ENCODE assay signal across 12 cellular contexts in genomic region chr18:70044626-70045025, GRCh38.
DNase-seq lines count a peak whose midpoint lies in the region; ATAC-seq and TF ChIP-seq lines count a peak whose summit lies in the region.
"Had no signal": no experiment of that assay in that cellular context is flagged by ENCODE, and none has a peak within 500 bp of the region (broad histone marks: within the 10 kb centered on the region; RNA-seq: fewer than 3 reads in every experiment).

No MANE protein-coding gene starts in this region.

- WGBS in neuronal stem cell (ENCODE audit: extremely low coverage in 2 of 2, insufficient read length in 2 of 2, insufficient replicate concordance in 1 of 2), 2 donors = no CpG with 5 or more reads among the region's 4 CpGs

- peaks cover 0 to 3% of the 10 kb centered on the region in 2 donors for H3K36me3 ChIP-seq in neuronal stem cell (replicated peaks in 1 of 2; ENCODE audit: control insufficient read depth in 2 of 2, insufficient read depth in 2 of 2, low read length in 2 of 2)

- H2BK5ac ChIP-seq in neuronal stem cell (ENCODE audit: low read length) = no peak overlapping the region

- no peak overlapping the region for H3K4ac ChIP-seq in neuronal stem cell (ENCODE audit: low read length)

- no peak overlapping the region for H2BK12ac ChIP-seq in neuronal stem cell (ENCODE audit: low read length)

- DNase-seq in ACHN = peak; percentile 69
- DNase-seq in HFFc6 = peak; percentile 98
- DNase-seq in amniotic epithelial cell (ENCODE audit: low read depth) = peak; percentile 99
- DNase-seq in iris pigment epithelial cell (ENCODE audit: low read depth) = peak; percentile 99
- DNase-seq in UCSD-AML1 (lab: John Stamatoyannopoulos, UW; ENCODE audit: unreplicated experiment) = no peak
- DNase-seq in NCI-H510A treated with DMSO at 0.1 percent for 48 hours (lab: John Stamatoyannopoulos, UW) = no peak
- DNase-seq in neuronal stem cell (ENCODE audit: low spot score) = no peak
- DNase-seq: Caco-2; NCI-H2171 treated with DMSO at 0.1 percent for 48 hours; stimulated activated CD4-positive, alpha-beta T cell treated with anti-CD3 and anti-CD28 coated beads, Interleukin-12 subunit alpha, Interleukin-12 subunit beta, amount 100 ng/mL, for 4 hours; T-helper 1 cell had no signal

- no peak overlapping the region for H4K91ac ChIP-seq in neuronal stem cell (ENCODE audit: low read depth, low read length, poor library complexity)

- H3K4me2 ChIP-seq in neuronal stem cell (ENCODE audit: insufficient read depth, low read length, poor library complexity, severe bottlenecking) = no peak overlapping the region

- H3K4me1 Mint-ChIP-seq in HFFc6 (ENCODE audit: low read depth) = peaks cover 76% of the 10 kb centered on the region

- no peak overlapping the region for H3K14ac ChIP-seq in neuronal stem cell (ENCODE audit: low read length)

- H4K8ac ChIP-seq in neuronal stem cell (ENCODE audit: low read depth, low read length) = no peak overlapping the region

- no peak for TF ChIP-seq CTCF in HFFc6 (IDR thresholded peaks at IDR 0.05)

- no peak overlapping the region for H2BK120ac ChIP-seq in neuronal stem cell (ENCODE audit: low read depth, low read length)

- in situ Hi-C loops in ACHN (cut with HindIII; ENCODE audit: low pct_ligation_motif_present, low pct_unique_long_range_greater_than_20kb, low sequenced_read_pairs) = no loop called here

- H2BK15ac ChIP-seq in neuronal stem cell (ENCODE audit: low read length) = no peak overlapping the region

- H3K18ac ChIP-seq in neuronal stem cell (ENCODE audit: low read length) = no peak overlapping the region

- H3K4me3 Mint-ChIP-seq in HFFc6 = peak overlapping the region; percentile 69

- no peak overlapping the region for H3K4me3 ChIP-seq in neuronal stem cell (ENCODE audit: low read length in 2 of 2)

- H3K9me3 Mint-ChIP-seq in HFFc6 = no peaks in the 10 kb centered on the region

- no peaks in the 10 kb centered on the region for H3K9me3 ChIP-seq in neuronal stem cell (replicated peaks in 1 of 2; ENCODE audit: control insufficient read depth in 2 of 2, insufficient read depth in 1 of 2, low read depth in 1 of 2, low read length in 2 of 2)
- H3K9me3 ChIP-seq: Caco-2 had no signal

- no peak for ATAC-seq in HG03097 (IDR thresholded peaks at IDR 0.05; ENCODE audit: low FRiP score, unreplicated experiment)

- no peaks in the 10 kb centered on the region for H3K4me1 ChIP-seq in neuronal stem cell (ENCODE audit: control insufficient read depth in 2 of 2, insufficient read depth in 1 of 2, low read depth in 1 of 2, low read length in 2 of 2)
- H3K4me1 ChIP-seq: Caco-2 had no signal

- H2AK5ac ChIP-seq in neuronal stem cell (ENCODE audit: low read depth, low read length) = no peak overlapping the region

- H3K27ac ChIP-seq in neuronal stem cell (replicated peaks; ENCODE audit: low read length) = no peak overlapping the region

- H3K27me3 Mint-ChIP-seq in HFFc6 (ENCODE audit: insufficient read depth) = peaks cover 2% of the 10 kb centered on the region; the same call in 1 of the 2 replicates

- H2AFZ ChIP-seq in neuronal stem cell (ENCODE audit: low read length) = no peak overlapping the region

- peak overlapping the region; percentile 82 for H3K27ac Mint-ChIP-seq in HFFc6

- no peaks in the 10 kb centered on the region for H3K27me3 ChIP-seq in neuronal stem cell (ENCODE audit: control insufficient read depth in 3 of 3, insufficient read depth in 3 of 3, low read depth in 1 of 3, low read length in 3 of 3)

- peaks cover 19% of the 10 kb centered on the region for H3K36me3 Mint-ChIP-seq in HFFc6 (ENCODE audit: low read depth)

- H3K9ac ChIP-seq in neuronal stem cell (ENCODE audit: low read depth, low read length, poor library complexity) = no peak overlapping the region

- H3K79me1 ChIP-seq in neuronal stem cell (ENCODE audit: low read depth, low read length) = no peaks in the 10 kb centered on the region

- no peak overlapping the region for H3K23ac ChIP-seq in neuronal stem cell (ENCODE audit: low read depth, low read length, poor library complexity)

Comparison
In these comparisons a context has a peak if more than half of its experiments do, and no peak if none do; other contexts are left out.
1. DNase-seq: peak in ACHN (single experiment), HFFc6 (single experiment), amniotic epithelial cell (single experiment) and iris pigment epithelial cell (single experiment); none in UCSD-AML1 (single experiment), NCI-H510A treated with DMSO at 0.1 percent for 48 hours (single experiment) and neuronal stem cell (single experiment).